8 cellular contexts compared by ENCODE assay signal in genomic region chr7:93132216-93132615, GRCh38. TPM values are rescaled to one million over a fixed set of nuclear protein-coding genes. Genes with fewer than 3 reads are reported as not detected.
"Had no signal": no experiment of that assay in that cellular context is flagged by ENCODE, and none has a peak within 500 bp of the region (broad histone marks: within the 10 kb centered on the region; RNA-seq: fewer than 3 reads in every experiment).

No MANE protein-coding gene starts in this region.

- H3K4me3 ChIP-seq: K562 had no signal

- DNase-seq: IMR-90, KBM-7, KG1 had no signal

- H3K9ac ChIP-seq: KMS-11 had no signal

- H3K4me2 ChIP-seq: KMS-11 had no signal

- FAIRE-seq: HepG2, HTR-8/SVneo, K562 had no signal

- H3K27ac ChIP-seq: HL-60, KMS-11 had no signal

- ATAC-seq: HepG2, K562 had no signal

RNA-seq across cellular contexts. Expression of gene SAMD9L, which starts 16.0 kb away (rescaled TPM):
- polyA plus RNA-seq: HepG2 had no signal
